ENCODE assay signal across 18 cellular contexts in the genomic region with DNA sequence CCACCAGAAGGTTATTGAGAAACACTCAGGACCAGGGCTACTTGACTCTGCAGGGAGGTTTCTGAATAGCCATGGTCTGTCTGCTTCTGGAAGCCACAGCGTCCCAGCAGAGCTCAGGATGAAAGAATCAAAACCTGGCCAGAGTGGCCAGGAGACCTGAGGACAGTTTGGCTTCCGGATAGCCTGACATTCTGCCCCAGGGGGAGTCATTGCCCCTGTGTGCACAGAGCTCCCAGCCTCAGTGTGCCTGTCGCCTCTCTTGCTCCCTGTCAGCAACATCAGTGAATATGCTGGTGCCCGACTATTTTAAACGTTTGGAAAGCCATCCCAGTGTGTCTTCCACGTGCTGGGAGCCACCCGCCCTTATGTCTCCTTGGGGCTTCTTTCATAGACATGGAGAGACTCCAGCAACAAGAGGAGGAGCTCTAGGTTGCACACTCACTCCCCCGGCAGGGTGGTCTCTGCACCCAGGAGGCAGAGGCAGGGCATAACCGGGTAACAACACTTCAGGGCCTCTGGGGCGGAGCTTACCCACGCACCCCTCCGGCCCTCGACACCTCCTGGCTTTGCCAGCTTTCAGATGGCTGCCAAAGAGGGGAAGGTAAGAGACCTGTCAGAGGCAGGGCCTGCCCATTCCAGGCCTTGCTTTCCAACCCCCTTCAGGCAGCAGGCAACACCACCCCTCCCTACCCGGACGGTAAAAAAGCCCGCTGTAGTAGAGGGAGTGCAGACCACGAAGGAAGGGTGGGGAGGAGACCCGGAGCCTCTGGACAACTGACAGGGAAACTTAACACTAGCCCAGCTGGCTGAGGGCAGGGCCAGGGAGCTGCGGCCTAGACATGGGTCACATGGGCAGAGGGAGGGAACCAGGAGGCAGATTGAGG. TPM values are rescaled to one million over a fixed set of nuclear protein-coding genes. Genes with fewer than 3 reads are reported as not detected.
DNase-seq lines count a peak whose midpoint lies in the region; ATAC-seq and TF ChIP-seq lines count a peak whose summit lies in the region.
"Had no signal": no experiment of that assay in that cellular context is flagged by ENCODE, and none has a peak within 500 bp of the region (broad histone marks: within the 10 kb centered on the region; RNA-seq: fewer than 3 reads in every experiment).

No MANE protein-coding gene starts in this region.

- CTCF ChIA-PET in IMR-90 (lab: Yijun Ruan, JAX), result interaction anchor here (0.9 kb wide), 1 partner anchor 13 kb away, joined by 4 read pairs; no protein-coding TSS in a partner anchor

- H3K9me1 ChIP-seq in IMR-90 (ENCODE audit: insufficient read depth, low read length), result no peaks in the 10 kb centered on the region

- H3K9me3 ChIP-seq in IMR-90 (ENCODE audit: control insufficient read depth, insufficient read depth, low read length), result peaks cover 18% of the 10 kb centered on the region
- H3K9me3 ChIP-seq in gastrocnemius medialis, result no peaks in the 10 kb centered on the region
- H3K9me3 ChIP-seq: neutrophil had no signal

- no peak overlapping the region for H3K56ac ChIP-seq in IMR-90 (ENCODE audit: extremely low read depth, insufficient read depth, low read length)

- intact Hi-C loops in IMR-90 (cut with micrococcal nuclease) (no loop called here), left cardiac atrium (cut with DNase I) (no loop called here), gastrocnemius medialis (cut with DNase I; ENCODE audit: low total_unique reads) (no loop called here)

- DNase-seq in IMR-90 (no peak), NB4 (ENCODE audit: low read depth) (peak; percentile 89), left cardiac atrium (no peak), gastrocnemius medialis (no peak), SKM-1 treated with dmso at 0.1 percent for 144 hours (lab: John Stamatoyannopoulos, UW; ENCODE audit: unreplicated experiment) (no peak)
- DNase-seq: activated CD8-positive, alpha-beta memory T cell treated with anti-CD3 and anti-CD28 coated beads, Interleukin-2, amount 10 ng/mL, durations not matched to agents 7 days and 5 days; C1 segment of cervical spinal cord; effector CD4-positive, alpha-beta T cell; NCI-H1436 treated with DMSO at 0.1 percent for 48 hours; stimulated activated naive B cell treated with anti-CD40 and anti-IgM and Interleukin-4, amounts not matched to agents 10 μg/mL and 1 μg/mL and 100 μg/mL, for 72 hours had no signal

- no peak for TF ChIP-seq POLR2A in IMR-90 (IDR thresholded peaks at IDR 0.05; ENCODE audit: low read depth, low read length)
- TF ChIP-seq POLR2A in NB4 (IDR thresholded peaks at IDR 0.05; ENCODE audit: extremely low read depth, insufficient read length), result no peak
- TF ChIP-seq POLR2A in gastrocnemius medialis (IDR thresholded peaks at IDR 0.05), result no peak

- no peaks in the 10 kb centered on the region for H3K4me1 ChIP-seq in IMR-90 (ENCODE audit: control insufficient read depth, insufficient read depth, low read length)
- H3K4me1 ChIP-seq in gastrocnemius medialis, result peaks cover 14 to 32% of the 10 kb centered on the region in 2 donors

- H4K20me1 ChIP-seq in IMR-90 (ENCODE audit: insufficient read depth, low read length), result no peaks in the 10 kb centered on the region

- no peak overlapping the region for H3K9ac ChIP-seq in IMR-90 (ENCODE audit: low read depth, low read length)

- H3K79me1 ChIP-seq in IMR-90 (ENCODE audit: low read depth in 1 of 2, low read length in 2 of 2), result no peaks in the 10 kb centered on the region

- no peak overlapping the region for H2AK5ac ChIP-seq in IMR-90 (ENCODE audit: low read depth, low read length)

- no peak overlapping the region for H3K4ac ChIP-seq in IMR-90 (ENCODE audit: low read depth, low read length)

- H2BK120ac ChIP-seq in IMR-90 (ENCODE audit: low read depth, low read length), result no peak overlapping the region

- in situ Hi-C loops in IMR-90 (cut with MboI; ENCODE audit: low sequenced_read_pairs) (no loop called here), gastrocnemius medialis (cut with MboI; ENCODE audit: low sequenced_read_pairs in 4 of 4) (no loop called here)

- TF ChIP-seq CTCF in IMR-90 (conservative IDR thresholded peaks at IDR 0.05; ENCODE audit: low read depth, low read length), result no peak
- no peak for TF ChIP-seq CTCF in NB4 (IDR thresholded peaks at IDR 0.05; ENCODE audit: low read depth, low read length)
- TF ChIP-seq CTCF in gastrocnemius medialis (IDR thresholded peaks at IDR 0.05 in 4 of 5, conservative IDR thresholded peaks at IDR 0.05 in 1 of 5), result no peak

- H3K36me3 ChIP-seq in IMR-90 (ENCODE audit: control insufficient read depth, insufficient read depth, low read length), result no peaks in the 10 kb centered on the region
- H3K36me3 ChIP-seq in gastrocnemius medialis, result no peaks in the 10 kb centered on the region
- H3K36me3 ChIP-seq: neutrophil had no signal

- no peak overlapping the region for H3K27ac ChIP-seq in IMR-90 (ENCODE audit: insufficient read depth, low read length)
- peak overlapping the region; percentile 53 to 73 (median 59) for H3K27ac ChIP-seq in gastrocnemius medialis
- H3K27ac ChIP-seq: neutrophil, skin epidermis had no signal

- dilution Hi-C loops in IMR-90 (cut with HindIII; ENCODE audit: low sequenced_read_pairs, unreplicated experiment), result no loop called here

- 11% methylated on average over 3 of the region's 19 CpGs; no CpG with 5 or more reads in 1 of the 2 experiments for WGBS in IMR-90 (ENCODE audit: extremely low coverage in 2 of 2, insufficient read length in 1 of 2), 2 experiments

- no peak overlapping the region for H4K91ac ChIP-seq in IMR-90 (ENCODE audit: insufficient read depth, low read depth, low read length)

- no peak overlapping the region for H3K4me2 ChIP-seq in IMR-90 (ENCODE audit: low read depth, low read length)

- no peak overlapping the region for H3K18ac ChIP-seq in IMR-90 (ENCODE audit: low read depth, low read length)

- H4K5ac ChIP-seq in IMR-90 (ENCODE audit: low read depth, low read length), result no peak overlapping the region

- H3K27me3 ChIP-seq in IMR-90 (ENCODE audit: control insufficient read depth, insufficient read depth, low read length) (peaks cover 55% of the 10 kb centered on the region), gastrocnemius medialis (no peaks in the 10 kb centered on the region)

- no peak overlapping the region for H3K23ac ChIP-seq in IMR-90 (ENCODE audit: low read depth, low read length)

- no peak overlapping the region for H2AFZ ChIP-seq in IMR-90 (replicated peaks; ENCODE audit: low read length, poor library complexity)

- no peak overlapping the region for H2BK15ac ChIP-seq in IMR-90 (ENCODE audit: low read depth, low read length)

- no TSS peak for BruUV-seq in IMR-90 (replicated peaks; lab: Mats Ljungman, UMichigan)

- no peak for ATAC-seq in IMR-90 (ENCODE audit: low read depth)
- peak; percentile 23 to 39 for ATAC-seq in left cardiac atrium
- peak; percentile 50 to 75 for ATAC-seq in gastrocnemius medialis
- no peak for ATAC-seq in GM18511 (IDR thresholded peaks at IDR 0.05; ENCODE audit: unreplicated experiment)
- ATAC-seq in GM21737 (IDR thresholded peaks at IDR 0.05; ENCODE audit: unreplicated experiment), result no peak
- ATAC-seq: activated CD8-positive, alpha-beta memory T cell treated with anti-CD3 and anti-CD28 coated beads, Interleukin-2, amount 10 ng/mL, durations not matched to agents 7 days and 5 days; activated naive CD4-positive, alpha-beta T cell treated with anti-CD3 and anti-CD28 coated beads, Interleukin-2, amount 50 U/mL, for 72 hours; Panc1; stimulated activated naive B cell treated with anti-CD40 and anti-IgM and Interleukin-4, amounts not matched to agents 10 μg/mL and 1 μg/mL and 100 μg/mL, for 72 hours had no signal

- H2BK5ac ChIP-seq in IMR-90 (ENCODE audit: low read depth, low read length, poor library complexity, severe bottlenecking), result no peak overlapping the region

- no peak overlapping the region for H2BK20ac ChIP-seq in IMR-90 (ENCODE audit: low read depth, low read length)

- POLR2A ChIA-PET in IMR-90 (lab: Charles Lee; ENCODE audit: unreplicated experiment), result no interaction called here

- peak overlapping the region; percentile 84 for H2AK9ac ChIP-seq in IMR-90 (replicated peaks; ENCODE audit: low read depth, low read length, poor library complexity)

- no peak for TF ChIP-seq RAD21 in IMR-90 (IDR thresholded peaks at IDR 0.05; ENCODE audit: low read length)

- H4K8ac ChIP-seq in IMR-90 (ENCODE audit: low read depth in 2 of 2, low read length in 2 of 2), result no peak overlapping the region

- H3K4me3 ChIP-seq in IMR-90 (ENCODE audit: insufficient read depth, low read depth, low read length), result no peak overlapping the region
- H3K4me3 ChIP-seq in NB4 (ENCODE audit: low read depth, low read length), result no peak overlapping the region
- peak overlapping the region in 3 of 4 donors; percentile 11 to 26 (median 22) for H3K4me3 ChIP-seq in gastrocnemius medialis
- H3K4me3 ChIP-seq: skin epidermis had no signal

- H3K14ac ChIP-seq in IMR-90 (replicated peaks; ENCODE audit: low read depth, low read length), result no peak overlapping the region

TF ChIP-seq in IMR-90, 13 proteins besides CTCF, POLR2A, EP300 and RAD21 (continues in another document):
- no peak for TF ChIP-seq CHD1 (IDR thresholded peaks at IDR 0.05; ENCODE audit: low read depth, low read length)
- TF ChIP-seq MAZ (IDR thresholded peaks at IDR 0.05; ENCODE audit: borderline replicate concordance, low read depth, low read length), result no peak
- TF ChIP-seq, protein P1, sequence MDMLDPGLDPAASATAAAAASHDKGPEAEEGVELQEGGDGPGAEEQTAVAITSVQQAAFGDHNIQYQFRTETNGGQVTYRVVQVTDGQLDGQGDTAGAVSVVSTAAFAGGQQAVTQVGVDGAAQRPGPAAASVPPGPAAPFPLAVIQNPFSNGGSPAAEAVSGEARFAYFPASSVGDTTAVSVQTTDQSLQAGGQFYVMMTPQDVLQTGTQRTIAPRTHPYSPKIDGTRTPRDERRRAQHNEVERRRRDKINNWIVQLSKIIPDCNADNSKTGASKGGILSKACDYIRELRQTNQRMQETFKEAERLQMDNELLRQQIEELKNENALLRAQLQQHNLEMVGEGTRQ (IDR thresholded peaks at IDR 0.05; ENCODE audit: low read depth, low read length), result no peak
- no peak for TF ChIP-seq NFE2L2 (IDR thresholded peaks at IDR 0.05; ENCODE audit: low read depth, low read length)
- TF ChIP-seq BHLHE40 (IDR thresholded peaks at IDR 0.05; ENCODE audit: low read depth, low read length), result no peak
- no peak for TF ChIP-seq CEBPB (IDR thresholded peaks at IDR 0.05; ENCODE audit: low read depth, low read length)

RNA-seq across cellular contexts. Expression of gene SLC6A12, which starts 19.0 kb away (rescaled TPM):
- total RNA-seq in IMR-90 (2012; rRNA removed), result not detected in 2 replicates
- not detected in 2 replicates for polyA plus RNA-seq in IMR-90 (2012; rRNA removed)
- 0.01 TPM in 1 of 2 replicates, not detected in the other for polyA plus RNA-seq in IMR-90 (2012; cell fraction: cytosol; rRNA removed)
- 0.10 TPM in 1 of 2 replicates, not detected in the other for polyA plus RNA-seq in IMR-90 (2012; cell fraction: nucleus; rRNA removed; ENCODE audit: low replicate concordance)
- under 1 TPM; 0.41 to 0.65 TPM for total RNA-seq in left cardiac atrium
- under 1 TPM in 1 of 4 donors, not detected in 3; 0.13 TPM for total RNA-seq in gastrocnemius medialis
- total RNA-seq: activated naive CD4-positive, alpha-beta T cell treated with anti-CD3 and anti-CD28 coated beads, Interleukin-2, amount 50 U/mL, for 72 hours had no signal
- polyA plus RNA-seq: IgD-negative memory B cell had no signal

RNA-seq across cellular contexts. Expression of gene SLC6A13, which starts 29.7 kb away (rescaled TPM):
- total RNA-seq in IMR-90 (2012; rRNA removed) (under 0.01 and 0.28 TPM in 2 replicates), left cardiac atrium (1 to 10 TPM; 1.3 to 2.0 TPM), gastrocnemius medialis (1 to 10 TPM in 1 of 4 donors, under 1 TPM in 2, not detected in 1; 0.13 to 1.9 (median 0.82) TPM)
- 0.10 TPM in 1 of 2 replicates, not detected in the other for polyA plus RNA-seq in IMR-90 (2012; rRNA removed)
- 0.05 TPM in 1 of 2 replicates, not detected in the other for polyA plus RNA-seq in IMR-90 (2012; cell fraction: cytosol; rRNA removed)
- polyA plus RNA-seq in IMR-90 (2012; cell fraction: nucleus; rRNA removed; ENCODE audit: low replicate concordance), result 0.45 and 1.1 TPM in 2 replicates
- total RNA-seq: activated naive CD4-positive, alpha-beta T cell treated with anti-CD3 and anti-CD28 coated beads, Interleukin-2, amount 50 U/mL, for 72 hours; Daoy had no signal
- polyA plus RNA-seq: IgD-negative memory B cell had no signal

Comparison
In these comparisons a context has a peak if more than half of its experiments do, and no peak if none do; other contexts are left out.
1. ATAC-seq: peak in left cardiac atrium (2 of 2) and gastrocnemius medialis (2 of 2); none in IMR-90 (single experiment), GM18511 (single experiment) and GM21737 (single experiment).
2. H3K4me3 ChIP-seq: peak in gastrocnemius medialis (3 of 4); none in IMR-90 (single experiment) and NB4 (single experiment).